In genomic region chr10:91891285-91892001, GRCh38 we compare ENCODE assay signal across 19 cellular contexts. TPM values are rescaled to one million over a fixed set of nuclear protein-coding genes. Genes with fewer than 3 reads are reported as not detected.
DNase-seq lines count a peak whose midpoint lies in the region; ATAC-seq and TF ChIP-seq lines count a peak whose summit lies in the region.
"Had no signal": no experiment of that assay in that cellular context is flagged by ENCODE, and none has a peak within 500 bp of the region (broad histone marks: within the 10 kb centered on the region; RNA-seq: fewer than 3 reads in every experiment).

No MANE protein-coding gene starts in this region.

- no peak overlapping the region for H2BK15ac ChIP-seq in H9 (ENCODE audit: low read depth, low read length)

- no peak overlapping the region for H3K4me2 ChIP-seq in H9 (ENCODE audit: insufficient read depth, insufficient read length, low read length)
- H3K4me2 ChIP-seq in PC-9: no peak overlapping the region

- H3K4ac ChIP-seq in H9 (ENCODE audit: low read depth, low read length): no peak overlapping the region

- H3K27me3 ChIP-seq in H9 (ENCODE audit: insufficient read depth, low read length) (no peaks in the 10 kb centered on the region), PC-9 (ENCODE audit: insufficient read depth, low read depth) (no peaks in the 10 kb centered on the region), HAP-1 (ENCODE audit: low read depth) (no peaks in the 10 kb centered on the region)
- H3K27me3 ChIP-seq: tibial artery had no signal

- H3K23me2 ChIP-seq in H9 (ENCODE audit: insufficient read length, low read depth, low read length, poor library complexity, severe bottlenecking): no peaks in the 10 kb centered on the region

- H3K9me3 Mint-ChIP-seq in H9: peaks cover 3 to 5% of the 10 kb centered on the region in 2 experiments
- H3K9me3 Mint-ChIP-seq: activated CD8-positive, alpha-beta T cell treated with anti-CD3 and anti-CD28 coated beads for 36 hours; nephron had no signal

- no peaks in the 10 kb centered on the region for H3K79me2 ChIP-seq in H9 (ENCODE audit: insufficient read depth, low read length)
- no peaks in the 10 kb centered on the region for H3K79me2 ChIP-seq in PC-9 (ENCODE audit: low read depth)

- H3K9me3 ChIP-seq in H9 (ENCODE audit: control insufficient read depth, low read depth, low read length) (no peaks in the 10 kb centered on the region), PC-9 (ENCODE audit: insufficient read depth, low read depth) (no peaks in the 10 kb centered on the region), HAP-1 (no peaks in the 10 kb centered on the region)
- H3K9me3 ChIP-seq: left lung, spleen, tibial artery had no signal

- TF ChIP-seq CTCF in H9 (conservative IDR thresholded peaks at IDR 0.05) (no peak), PC-9 (conservative IDR thresholded peaks at IDR 0.05) (no peak), epithelial cell of esophagus (IDR thresholded peaks at IDR 0.05; ENCODE audit: insufficient read depth, low read depth, low read length, missing control alignments) (no peak), omental fat pad (IDR thresholded peaks at IDR 0.05) (no peak)

- POLR2A ChIA-PET in PC-9 (lab: Charles Lee; ENCODE audit: unreplicated experiment): interaction anchor here (0.7 kb wide), 1 partner anchor 911 kb away, joined by 11 read pairs; no protein-coding TSS in a partner anchor

- H3K4me3 Mint-ChIP-seq in H9: no peak overlapping the region
- H3K4me3 Mint-ChIP-seq: activated CD8-positive, alpha-beta T cell treated with anti-CD3 and anti-CD28 coated beads for 36 hours; nephron; T-helper 17 cell had no signal

- H2BK12ac ChIP-seq in H9 (ENCODE audit: insufficient read length, low read depth, low read length): no peak overlapping the region

- no peak overlapping the region for H2AK5ac ChIP-seq in H9 (ENCODE audit: insufficient read length, low read length)

- H3K4me1 ChIP-seq in H9 (ENCODE audit: insufficient read depth, low read length) (peaks cover 2% of the 10 kb centered on the region; the same call in 1 of the 2 replicates), PC-9 (replicated peaks; ENCODE audit: insufficient read depth) (peaks cover 13% of the 10 kb centered on the region; the same call in 1 of the 2 replicates), HAP-1 (no peaks in the 10 kb centered on the region)

- CTCF ChIA-PET in PC-9 (lab: Charles Lee): no interaction called here

- no peak overlapping the region for H4K91ac ChIP-seq in H9 (ENCODE audit: insufficient read length, low read depth, low read length)

- H2BK20ac ChIP-seq in H9 (ENCODE audit: low read depth, low read length, poor library complexity, severe bottlenecking): no peak overlapping the region

- in situ Hi-C loops in HAP-1 (cut with MboI; ENCODE audit: low sequenced_read_pairs): no loop called here

- no peak overlapping the region for H2BK120ac ChIP-seq in H9 (ENCODE audit: low read depth, low read length, poor library complexity, severe bottlenecking)

- H3K36me3 ChIP-seq in PC-9 (ENCODE audit: low read depth): no peaks in the 10 kb centered on the region
- no peaks in the 10 kb centered on the region for H3K36me3 ChIP-seq in HAP-1 (replicated peaks)
- H3K36me3 ChIP-seq: left lung, spleen, tibial artery had no signal

- no peak overlapping the region for H4K5ac ChIP-seq in H9 (ENCODE audit: insufficient read length, low read depth, low read length)

- peaks cover 29 to 31% of the 10 kb centered on the region in 2 experiments for H3K4me1 Mint-ChIP-seq in H9

- H4K8ac ChIP-seq in H9 (replicated peaks; ENCODE audit: insufficient read length, low read depth, low read length): no peak overlapping the region

- peaks cover 0 to 10% (median 3%) of the 10 kb centered on the region in 3 experiments; a peak in 5 of 7 replicates for H3K36me3 Mint-ChIP-seq in H9 (ENCODE audit: insufficient read depth in 1 of 3, low read depth in 3 of 3)

- H3F3A ChIP-seq in PC-9 (ENCODE audit: insufficient read depth, low read depth): peaks cover 10% of the 10 kb centered on the region; the same call in 1 of the 2 replicates

- peak overlapping the region in 2 of 3 experiments; percentile 12 to 74; a peak in 3 of 7 replicates for H3K27ac Mint-ChIP-seq in H9
- H3K27ac Mint-ChIP-seq: activated CD8-positive, alpha-beta T cell treated with anti-CD3 and anti-CD28 coated beads for 36 hours; T-helper 17 cell had no signal

- H3K27ac ChIP-seq in H9 (ENCODE audit: insufficient read length, low read depth, low read length) (no peak overlapping the region), PC-9 (peak overlapping the region; percentile 50)
- H3K27ac ChIP-seq: left lung, spleen, tibial artery had no signal

- no peak overlapping the region for H3K23ac ChIP-seq in H9 (ENCODE audit: insufficient read length, low read depth, low read length)

- no CpG with 5 or more reads among the region's 1 CpG for WGBS in H9 (ENCODE audit: extremely low coverage, insufficient read length, low lambda C conversion rate)

- no peaks in the 10 kb centered on the region for H3K79me1 ChIP-seq in H9 (ENCODE audit: insufficient read depth, low read depth, low read length, poor library complexity, severe bottlenecking)

- no peak overlapping the region for H3K56ac ChIP-seq in H9 (ENCODE audit: insufficient read length, low read depth, low read length)

- peak; percentile 66 for ATAC-seq in omental fat pad (ENCODE audit: low FRiP score)
- no peak for ATAC-seq in HG02840 (IDR thresholded peaks at IDR 0.05; ENCODE audit: low FRiP score, unreplicated experiment)
- no peak for ATAC-seq in left lobe of liver
- ATAC-seq: left lung, T-helper 17 cell had no signal

- no peak overlapping the region for H3K18ac ChIP-seq in H9 (ENCODE audit: insufficient read length, low read depth, low read length)

- H3K9me2 ChIP-seq in PC-9 (ENCODE audit: insufficient read depth): no peaks in the 10 kb centered on the region

- no peak overlapping the region for H3K14ac ChIP-seq in H9 (ENCODE audit: insufficient read depth, low read length)

- no peak for DNase-seq in H9
- DNase-seq in PC-9: peak in 1 of 2 experiments; percentile 72
- peak; percentile 45 for DNase-seq in epithelial cell of esophagus (ENCODE audit: low read depth)
- DNase-seq in omental fat pad (ENCODE audit: low spot score): no peak
- DNase-seq in HAP-1 (ENCODE audit: low spot score in 2 of 2): no peak
- DNase-seq in GF-D8 (lab: John Stamatoyannopoulos, UW): no peak
- DNase-seq in left lobe of liver (ENCODE audit: low spot score): no peak
- DNase-seq: activated CD8-positive, alpha-beta T cell treated with anti-CD3 and anti-CD28 coated beads for 36 hours; activated naive CD4-positive, alpha-beta T cell; cortex of kidney; GOT3; head of caudate nucleus; left lung; NCI-H2081 treated with DMSO at 0.1 percent for 48 hours; spleen; T-helper 17 cell; tibial artery had no signal

- H3T11ph ChIP-seq in H9 (ENCODE audit: low read length): no peak overlapping the region

- no peaks in the 10 kb centered on the region for H3K27me3 Mint-ChIP-seq in H9 (ENCODE audit: low read depth)

- H3K4me3 ChIP-seq in PC-9 (no peak overlapping the region), epithelial cell of esophagus (ENCODE audit: low read length) (no peak overlapping the region), HAP-1 (no peak overlapping the region)
- H3K4me3 ChIP-seq: left lung, spleen, tibial artery had no signal

- no peak overlapping the region for H3K9ac ChIP-seq in H9 (ENCODE audit: extremely low read depth, insufficient read length, low read length)

- BruUV-seq in PC-9 (replicated peaks; lab: Mats Ljungman, UMichigan): no TSS peak

- H4K20me1 ChIP-seq in H9 (ENCODE audit: control insufficient read depth, insufficient read depth, insufficient read length): no peaks in the 10 kb centered on the region
- no peaks in the 10 kb centered on the region for H4K20me1 ChIP-seq in PC-9 (ENCODE audit: insufficient read depth)

- H2AFZ ChIP-seq in H9 (ENCODE audit: low read length) (no peak overlapping the region), PC-9 (no peak overlapping the region)

- no peak overlapping the region for H2BK5ac ChIP-seq in H9 (ENCODE audit: insufficient read length, low read length)

- intact Hi-C loops in PC-9 (cut with micrococcal nuclease; ENCODE audit: unreplicated experiment): no loop called here

RNA-seq across cellular contexts. Expression of gene FGFBP3, which starts 17.8 kb away (rescaled TPM):
- 49.0 and 49.3 TPM in 2 replicates for total RNA-seq in H9 (2021)
- 0.68 and 1.0 TPM in 2 replicates for total RNA-seq in PC-9 (2021)
- 1 to 10 TPM in 1 of 4 donors, under 1 TPM in 3; 0.28 to 3.0 (median 0.70) TPM for total RNA-seq in omental fat pad
- total RNA-seq in left lobe of liver: 0.33 TPM

RNA-seq across cellular contexts. Expression of gene BTAF1, which starts 32.1 kb away (rescaled TPM):
- 42.5 and 45.2 TPM in 2 replicates for total RNA-seq in H9 (2021)
- total RNA-seq in PC-9 (2021): 16.7 and 19.0 TPM in 2 replicates
- total RNA-seq in omental fat pad: 10 to 100 TPM; 33.1 to 72.3 (median 65.1) TPM
- 16.0 TPM for total RNA-seq in left lobe of liver

Comparison
In these comparisons a context has a peak if more than half of its experiments do, and no peak if none do; other contexts are left out.
1. RNA of gene FGFBP3, which starts 17.8 kb away (total RNA-seq): 49.0 to 49.3 TPM in H9; 0.28 to 3.0 TPM in omental fat pad, 0.68 to 1.0 TPM in PC-9 and 0.33 TPM in left lobe of liver (single experiment); every median in the first group is over 10 times any median in the second.